Comparison of ENCODE assay signal across 1 cellular context in genomic region chr15:89750560-89751542, GRCh38.
TF ChIP-seq lines count a peak whose summit lies in the region.

Gene MESP1, minus strand, starts transcription at chr15:89751249. Its CDS starts 18 bp downstream, at chr15:89751231.

TF ChIP-seq in K562, 482 proteins besides CTCF, POLR2A, EP300 and RAD21 (continued from another document and continues in another):
- TF ChIP-seq ZNF224 (CRISPR knock-in tag; IDR thresholded peaks at IDR 0.05) (no peak), BRCA1 (IDR thresholded peaks at IDR 0.05) (no peak), BRCA1 (CRISPR knock-in tag; IDR thresholded peaks at IDR 0.05) (no peak), HBP1 (CRISPR knock-in tag; IDR thresholded peaks at IDR 0.05) (no peak), NR4A1 (CRISPR knock-in tag; IDR thresholded peaks at IDR 0.05) (no peak), NR4A1 (tag; IDR thresholded peaks at IDR 0.05) (no peak), ZNF133 (CRISPR knock-in tag; IDR thresholded peaks at IDR 0.05) (no peak), ZNF318 (IDR thresholded peaks at IDR 0.05; ENCODE audit: borderline replicate concordance in 1 of 2, low read depth in 1 of 2) (no peak), SRSF1 (IDR thresholded peaks at IDR 0.05; ENCODE audit: low read depth, low read length) (no peak), SRF (CRISPR knock-in tag; IDR thresholded peaks at IDR 0.05) (peak in 1 of 2 experiments; percentile 40; a peak in 1 of 4 replicates), SIN3B (IDR thresholded peaks at IDR 0.05; ENCODE audit: low read depth) (0 out of 2 replicates have a peak, but pooled peaks have one; percentile 32), RBM39 (optimal IDR thresholded peaks at IDR 0.05; ENCODE audit: low read depth, low read length) (no peak), CREM (IDR thresholded peaks at IDR 0.05; ENCODE audit: low read depth) (peak; percentile 80), ZNF277 (CRISPR knock-in tag; IDR thresholded peaks at IDR 0.05; ENCODE audit: borderline replicate concordance) (no peak), ZNF717 (CRISPR knock-in tag; IDR thresholded peaks at IDR 0.05) (no peak), RFX7 (CRISPR knock-in tag; IDR thresholded peaks at IDR 0.05) (no peak), ETV5 (CRISPR knock-in tag; IDR thresholded peaks at IDR 0.05; ENCODE audit: low read depth) (0 out of 2 replicates have a peak, but pooled peaks have one; percentile 50), RFX1 (IDR thresholded peaks at IDR 0.05) (no peak), ZNF408 (CRISPR knock-in tag; IDR thresholded peaks at IDR 0.05; ENCODE audit: low read depth) (no peak), RBBP5 (IDR thresholded peaks at IDR 0.05; ENCODE audit: borderline replicate concordance, insufficient read depth, low read length, poor library complexity, severe bottlenecking) (peak; percentile 60), TEAD4 (IDR thresholded peaks at IDR 0.05; ENCODE audit: low read length) (no peak), TEAD4 (CRISPR knock-in tag; IDR thresholded peaks at IDR 0.05; ENCODE audit: borderline replicate concordance) (0 out of 2 replicates have a peak, but pooled peaks have one; percentile 29), CHCHD3 (CRISPR knock-in tag; IDR thresholded peaks at IDR 0.05) (no peak), ZNF551 (CRISPR knock-in tag; IDR thresholded peaks at IDR 0.05) (no peak), HES1 (IDR thresholded peaks at IDR 0.05; ENCODE audit: low read depth) (no peak), ZNF174 (CRISPR knock-in tag; IDR thresholded peaks at IDR 0.05) (no peak), ZNF764 (CRISPR knock-in tag; IDR thresholded peaks at IDR 0.05; ENCODE audit: low read depth) (no peak), MAX (CRISPR knock-in tag; IDR thresholded peaks at IDR 0.05) (peak; percentile 95), CEBPG (CRISPR knock-in tag; IDR thresholded peaks at IDR 0.05) (no peak), CEBPG (tag; conservative IDR thresholded peaks at IDR 0.05 in 1 of 2, IDR thresholded peaks at IDR 0.05 in 1 of 2) (no peak), PTRF (tag; IDR thresholded peaks at IDR 0.05) (no peak), KHSRP (IDR thresholded peaks at IDR 0.05) (no peak), HIVEP1 (CRISPR knock-in tag; IDR thresholded peaks at IDR 0.05) (no peak), ZNF589 (CRISPR knock-in tag; IDR thresholded peaks at IDR 0.05; ENCODE audit: low read depth) (no peak), RNF2 (IDR thresholded peaks at IDR 0.05) (no peak), U2AF2 (optimal IDR thresholded peaks at IDR 0.05; ENCODE audit: low read depth, low read length) (no peak), ZBTB34 (CRISPR knock-in tag; IDR thresholded peaks at IDR 0.05) (no peak), HOMEZ (CRISPR knock-in tag; IDR thresholded peaks at IDR 0.05) (no peak), EZH2 (IDR thresholded peaks at IDR 0.05; ENCODE audit: borderline replicate concordance, low read depth, low read length) (no peak), REST (CRISPR knock-in tag; IDR thresholded peaks at IDR 0.05; ENCODE audit: low read depth) (0 out of 2 replicates have a peak, but pooled peaks have one; percentile 55), SREBF2 (CRISPR knock-in tag; IDR thresholded peaks at IDR 0.05) (no peak), ATF4 (CRISPR knock-in tag; IDR thresholded peaks at IDR 0.05) (no peak), ATF2 (CRISPR knock-in tag; IDR thresholded peaks at IDR 0.05) (no peak), SMAD4 (CRISPR knock-in tag; conservative IDR thresholded peaks at IDR 0.05) (no peak; the same call in 1 of the 2 replicates), RBM25 (IDR thresholded peaks at IDR 0.05; ENCODE audit: low read depth, low read length, severe bottlenecking) (no peak)
